In the genomic region with DNA sequence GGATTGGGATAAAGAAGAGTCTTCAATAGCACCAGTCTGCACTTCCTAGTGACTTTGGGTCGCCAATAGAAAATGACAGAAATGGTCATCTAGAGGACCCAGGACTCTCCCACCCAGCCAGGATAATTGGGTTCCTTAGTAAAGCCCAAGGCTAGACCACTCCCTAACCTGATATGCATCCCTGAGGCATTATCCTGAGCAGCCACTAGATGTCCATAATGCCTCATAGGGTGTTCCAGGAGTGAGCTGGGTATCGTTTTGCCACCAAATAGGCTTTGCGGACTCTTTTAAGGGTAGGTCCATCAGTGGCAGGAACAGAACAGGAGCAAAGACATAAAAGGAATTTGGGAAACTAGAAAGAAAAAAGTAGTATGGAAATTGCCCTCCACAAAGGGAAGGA, we compare ENCODE assay signal across 10 cellular contexts. TPM values are rescaled to one million over a fixed set of nuclear protein-coding genes. Genes with fewer than 3 reads are reported as not detected.
DNase-seq lines count a peak whose midpoint lies in the region; ATAC-seq lines count a peak whose summit lies in the region.
"Had no signal": no experiment of that assay in that cellular context is flagged by ENCODE, and none has a peak within 500 bp of the region (broad histone marks: within the 10 kb centered on the region; RNA-seq: fewer than 3 reads in every experiment).

No MANE protein-coding gene starts in this region.

- H3K9me3 Mint-ChIP-seq in effector memory CD8-positive, alpha-beta T cell = no peaks in the 10 kb centered on the region

- no peak overlapping the region for H3K27ac Mint-ChIP-seq in effector memory CD8-positive, alpha-beta T cell
- H3K27ac Mint-ChIP-seq: B cell had no signal

- ATAC-seq in effector memory CD8-positive, alpha-beta T cell (replicated peaks) = no peak

- H3K27me3 Mint-ChIP-seq in effector memory CD8-positive, alpha-beta T cell = no peaks in the 10 kb centered on the region

- DNase-seq in NCI-H1436 (lab: John Stamatoyannopoulos, UW) = peak; percentile 19
- DNase-seq in NCI-H1436 treated with DMSO at 0.1 percent for 48 hours (lab: John Stamatoyannopoulos, UW) = no peak
- peak; percentile 76 for DNase-seq in NCI-H1694 (lab: John Stamatoyannopoulos, UW)
- DNase-seq in cerebellum (ENCODE audit: low spot score) = peak; percentile 76
- DNase-seq in pons (ENCODE audit: low spot score) = peak; percentile 80
- DNase-seq in T-helper 2 cell = no peak
- DNase-seq in effector memory CD8-positive, alpha-beta T cell = no peak
- no peak for DNase-seq in T1000 (lab: John Stamatoyannopoulos, UW)
- DNase-seq: activated CD4-positive, alpha-beta T cell treated with anti-CD3 and anti-CD28 coated beads for 4 hours had no signal

- no peak overlapping the region for H3K4me3 Mint-ChIP-seq in effector memory CD8-positive, alpha-beta T cell
- H3K4me3 Mint-ChIP-seq: B cell had no signal

- H3K36me3 Mint-ChIP-seq in effector memory CD8-positive, alpha-beta T cell (ENCODE audit: insufficient read depth) = peaks cover 5% of the 10 kb centered on the region

- peaks cover 7 to 12% of the 10 kb centered on the region in 2 donors for H3K4me1 Mint-ChIP-seq in effector memory CD8-positive, alpha-beta T cell (ENCODE audit: low read depth in 2 of 2)

RNA-seq across cellular contexts. Expression of a gene that starts 4.5 kb away (rescaled TPM):
- total RNA-seq in cerebellum = 21.4 TPM

Comparison
In these comparisons a context has a peak if more than half of its experiments do, and no peak if none do; other contexts are left out.
1. DNase-seq: peak in NCI-H1436 (single experiment), NCI-H1694 (single experiment), cerebellum (single experiment) and pons (single experiment); none in NCI-H1436 treated with DMSO at 0.1 percent for 48 hours (single experiment), T-helper 2 cell (0 of 5), effector memory CD8-positive, alpha-beta T cell (0 of 3) and T1000 (single experiment).